In the genomic region with DNA sequence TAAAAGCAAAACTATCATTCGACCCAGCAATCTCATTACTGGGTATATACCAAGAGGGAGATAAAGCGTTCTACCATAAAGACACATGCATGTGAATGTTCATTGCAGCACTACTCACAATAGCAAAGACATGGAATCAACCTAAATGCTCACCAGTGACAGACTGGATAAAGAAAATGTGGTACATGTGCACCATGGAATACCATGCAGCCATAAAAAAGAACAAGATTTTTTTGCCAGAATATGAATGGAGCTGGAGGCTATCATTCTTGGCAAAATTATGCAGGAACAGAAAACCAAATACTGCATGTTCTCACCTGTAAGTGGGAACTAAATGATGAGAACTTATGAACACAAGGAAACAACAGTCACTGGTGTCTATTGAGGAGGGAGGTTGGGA, we compare ENCODE assay signal across 28 cellular contexts.
"Had no signal": no experiment of that assay in that cellular context is flagged by ENCODE, and none has a peak within 500 bp of the region (broad histone marks: within the 10 kb centered on the region; RNA-seq: fewer than 3 reads in every experiment).

No MANE protein-coding gene starts in this region.

- H3K4me3 Mint-ChIP-seq: stimulated activated effector memory CD8-positive, alpha-beta T cell treated with anti-CD3 and anti-CD28 coated beads, Interleukin-12 subunit alpha, Interleukin-12 subunit beta, amount 100 ng/mL, for 72 hours; stimulated activated memory B cell treated with anti-CD40 and anti-IgM and Interleukin-4, amounts not matched to agents 10 μg/mL and 1 μg/mL and 100 μg/mL, for 72 hours; stimulated activated naive B cell treated with anti-CD40 and anti-IgM and Interleukin-4, amounts not matched to agents 10 μg/mL and 1 μg/mL and 100 μg/mL, for 72 hours; stimulated activated naive CD8-positive, alpha-beta T cell treated with anti-CD3 and anti-CD28 coated beads, Interleukin-15, amount 100 ng/mL, for 72 hours; stimulated activated naive CD8-positive, alpha-beta T cell treated with anti-CD3 and anti-CD28 coated beads, Interleukin-15, Interleukin-2, amounts not matched to agents 100 ng/mL and 50 ng/mL, for 24 hours; type B pancreatic cell had no signal

- ATAC-seq: stimulated activated effector memory CD8-positive, alpha-beta T cell treated with anti-CD3 and anti-CD28 coated beads, Interleukin-12 subunit alpha, Interleukin-12 subunit beta, amount 100 ng/mL, for 72 hours; stimulated activated memory B cell treated with anti-CD40 and anti-IgM and Interleukin-4, amounts not matched to agents 10 μg/mL and 1 μg/mL and 100 μg/mL, for 72 hours; stimulated activated naive B cell treated with anti-CD40 and anti-IgM and Interleukin-4, amounts not matched to agents 10 μg/mL and 1 μg/mL and 100 μg/mL, for 72 hours; stimulated activated naive CD8-positive, alpha-beta T cell treated with anti-CD3 and anti-CD28 coated beads, Interleukin-15, amount 100 ng/mL, for 72 hours; stimulated activated naive CD8-positive, alpha-beta T cell treated with anti-CD3 and anti-CD28 coated beads, Interleukin-15, Interleukin-2, amounts not matched to agents 100 U/mL and 50 U/mL, for 24 hours; upper lobe of right lung had no signal

- H3K36me3 ChIP-seq: stomach, suprapubic skin, thoracic aorta, thyroid gland, tibial artery, tibial nerve, transverse colon, upper lobe of left lung, upper lobe of right lung, uterus, vagina had no signal

- H3K27ac Mint-ChIP-seq: stimulated activated effector memory CD8-positive, alpha-beta T cell treated with anti-CD3 and anti-CD28 coated beads, Interleukin-12 subunit alpha, Interleukin-12 subunit beta, amount 100 ng/mL, for 72 hours; stimulated activated memory B cell treated with anti-CD40 and anti-IgM and Interleukin-4, amounts not matched to agents 10 μg/mL and 1 μg/mL and 100 μg/mL, for 72 hours; stimulated activated naive B cell treated with anti-CD40 and anti-IgM and Interleukin-4, amounts not matched to agents 10 μg/mL and 1 μg/mL and 100 μg/mL, for 72 hours; stimulated activated naive CD8-positive, alpha-beta T cell treated with anti-CD3 and anti-CD28 coated beads, Interleukin-15, Interleukin-2, amounts not matched to agents 100 ng/mL and 50 ng/mL, for 24 hours; type B pancreatic cell had no signal

- H3K9me3 Mint-ChIP-seq: stimulated activated effector memory CD8-positive, alpha-beta T cell treated with anti-CD3 and anti-CD28 coated beads, Interleukin-12 subunit alpha, Interleukin-12 subunit beta, amount 100 ng/mL, for 72 hours; stimulated activated memory B cell treated with anti-CD40 and anti-IgM and Interleukin-4, amounts not matched to agents 10 μg/mL and 1 μg/mL and 100 μg/mL, for 72 hours; stimulated activated naive B cell treated with anti-CD40 and anti-IgM and Interleukin-4, amounts not matched to agents 10 μg/mL and 1 μg/mL and 100 μg/mL, for 72 hours; stimulated activated naive CD8-positive, alpha-beta T cell treated with anti-CD3 and anti-CD28 coated beads, Interleukin-15, amount 100 ng/mL, for 72 hours; stimulated activated naive CD8-positive, alpha-beta T cell treated with anti-CD3 and anti-CD28 coated beads, Interleukin-15, Interleukin-2, amounts not matched to agents 100 ng/mL and 50 ng/mL, for 24 hours; type B pancreatic cell had no signal

- H3K27ac ChIP-seq: stomach, suprapubic skin, testis, thoracic aorta, thyroid gland, tibial artery, tibial nerve, upper lobe of left lung, upper lobe of right lung, uterus, vagina had no signal

- H3K36me3 Mint-ChIP-seq: stimulated activated effector memory CD8-positive, alpha-beta T cell treated with anti-CD3 and anti-CD28 coated beads, Interleukin-12 subunit alpha, Interleukin-12 subunit beta, amount 100 ng/mL, for 72 hours; stimulated activated memory B cell treated with anti-CD40 and anti-IgM and Interleukin-4, amounts not matched to agents 10 μg/mL and 1 μg/mL and 100 μg/mL, for 72 hours; stimulated activated naive B cell treated with anti-CD40 and anti-IgM and Interleukin-4, amounts not matched to agents 10 μg/mL and 1 μg/mL and 100 μg/mL, for 72 hours; type B pancreatic cell had no signal

- FAIRE-seq: urothelium cell line had no signal

- H3K4me1 ChIP-seq: thyroid gland, tibial artery, tibial nerve, upper lobe of left lung, upper lobe of right lung, uterus, vagina had no signal

- H3K27me3 ChIP-seq: stomach, suprapubic skin, testis, thyroid gland, tibial artery, tibial nerve, transverse colon, upper lobe of left lung, upper lobe of right lung, uterus, vagina had no signal

- H3K27me3 Mint-ChIP-seq: type B pancreatic cell had no signal

- H3K4me1 Mint-ChIP-seq: stimulated activated effector memory CD8-positive, alpha-beta T cell treated with anti-CD3 and anti-CD28 coated beads, Interleukin-12 subunit alpha, Interleukin-12 subunit beta, amount 100 ng/mL, for 72 hours had no signal

- DNase-seq: stimulated activated CD4-positive, alpha-beta T cell treated with anti-CD3 and anti-CD28 coated beads, Interleukin-2, amount 100 ng/mL, for 48 hours; stimulated activated CD4-positive, alpha-beta T cell treated with anti-CD3 and anti-CD28 coated beads, Interleukin-4, amount 100 ng/mL, for 1 hour; stimulated activated CD4-positive, alpha-beta T cell treated with anti-CD3 and anti-CD28 coated beads, Interleukin-4, amount 100 ng/mL, for 24 hours; stimulated activated CD4-positive, alpha-beta T cell treated with anti-CD3 and anti-CD28 coated beads, Interleukin-4, amount 100 ng/mL, for 4 hours; stimulated activated CD8-positive, alpha-beta memory T cell treated with anti-CD3 and anti-CD28 coated beads, Interleukin-4, amount 100 ng/mL, for 48 hours; stimulated activated naive B cell treated with anti-CD40 and anti-IgM and Interleukin-4, amounts not matched to agents 10 μg/mL and 1 μg/mL and 100 μg/mL, for 72 hours; stimulated activated naive CD4-positive, alpha-beta T cell; stimulated activated naive CD4-positive, alpha-beta T cell treated with Interleukin-2 at 50 U/mL for 16 hours; stimulated activated naive CD8-positive, alpha-beta T cell treated with anti-CD3 and anti-CD28 coated beads, Interleukin-15, amount 100 ng/mL, for 72 hours; stimulated activated naive CD8-positive, alpha-beta T cell treated with anti-CD3 and anti-CD28 coated beads, Interleukin-15, Interleukin-2, amounts not matched to agents 100 U/mL and 50 U/mL, for 24 hours; stomach; substantia nigra; testis; thyroid gland; tibial artery; transverse colon; upper lobe of left lung; upper lobe of right lung; uterus had no signal

- H3K4me3 ChIP-seq: stomach, suprapubic skin, testis, thoracic aorta, thyroid gland, tibial artery, tibial nerve, transverse colon, upper lobe of left lung, upper lobe of right lung, uterus, vagina had no signal

- H3K9me3 ChIP-seq: stomach, suprapubic skin, testis, thoracic aorta, thyroid gland, tibial artery, tibial nerve, transverse colon, upper lobe of left lung, upper lobe of right lung, uterus, vagina had no signal
